ENCODE assay signal across 2 cellular contexts in genomic region chr17:77132411-77133086, GRCh38.
TF ChIP-seq lines count a peak whose summit lies in the region.

No MANE protein-coding gene starts in this region.

TF ChIP-seq in A549, 52 proteins besides CTCF, POLR2A, EP300 and RAD21:
- TF ChIP-seq CEBPB (IDR thresholded peaks at IDR 0.05) (peak; percentile 30 to 46; a peak in 2 of 4 replicates), ELK1 (IDR thresholded peaks at IDR 0.05; ENCODE audit: low read depth, low read length) (no peak), FOSL2 (IDR thresholded peaks at IDR 0.05) (peak; percentile 21; the same call in 1 of the 2 replicates), FOSL2 (CRISPR knock-in tag; IDR thresholded peaks at IDR 0.05) (peak; percentile 53; the same call in 1 of the 2 replicates)

TF ChIP-seq in IMR-90, 13 proteins besides CTCF, POLR2A, EP300 and RAD21:
- TF ChIP-seq FOS (IDR thresholded peaks at IDR 0.05; ENCODE audit: low read depth, low read length) (peak; percentile 54; the same call in 1 of the 2 replicates), CEBPB (IDR thresholded peaks at IDR 0.05; ENCODE audit: low read depth, low read length) (peak; percentile 82), BHLHE40 (IDR thresholded peaks at IDR 0.05; ENCODE audit: low read depth, low read length) (no peak), NFE2L2 (IDR thresholded peaks at IDR 0.05; ENCODE audit: low read depth, low read length) (no peak)
